In genomic region chr6:44667668-44668390, GRCh38 we compare ENCODE assay signal across 8 cellular contexts.
DNase-seq lines count a peak whose midpoint lies in the region; ATAC-seq and TF ChIP-seq lines count a peak whose summit lies in the region.

No MANE protein-coding gene starts in this region.

- H3K27ac Mint-ChIP-seq in immature natural killer cell: no peak overlapping the region

- ATAC-seq in HG03039 (IDR thresholded peaks at IDR 0.05; ENCODE audit: unreplicated experiment) (peak; percentile 51), HG02970 (IDR thresholded peaks at IDR 0.05; ENCODE audit: low FRiP score, unreplicated experiment) (no peak)

- peaks cover 0 to 13% (median 1%) of the 10 kb centered on the region in 3 donors for H3K27me3 Mint-ChIP-seq in immature natural killer cell (ENCODE audit: low read depth in 3 of 3)

- no peak overlapping the region for H3K4me3 Mint-ChIP-seq in immature natural killer cell

- peak; percentile 17 for DNase-seq in COLO668 (lab: John Stamatoyannopoulos, UW; ENCODE audit: unreplicated experiment)
- peak; percentile 26 for DNase-seq in activated CD4-positive, alpha-beta T cell treated with anti-CD3 and anti-CD28 coated beads, Interleukin-2, amount 50 U/mL, for 1 hour
- no peak for DNase-seq in fibroblast of the aortic adventitia (ENCODE audit: low read depth)
- peak; percentile 32 to 37 for DNase-seq in stimulated activated CD4-positive, alpha-beta T cell treated with anti-CD3 and anti-CD28 coated beads, Interleukin-2, amount 100 ng/mL, for 48 hours
- no peak for DNase-seq in NCI-H187 (lab: John Stamatoyannopoulos, UW)
- no peak for DNase-seq in immature natural killer cell

- TF ChIP-seq CTCF in fibroblast of the aortic adventitia (IDR thresholded peaks at IDR 0.05; ENCODE audit: insufficient read depth, low read length): peak; percentile 44

- H3K4me3 ChIP-seq in fibroblast of the aortic adventitia (ENCODE audit: low read depth, low read length): no peak overlapping the region

- H3K4me1 Mint-ChIP-seq in immature natural killer cell: no peaks in the 10 kb centered on the region

- H3K36me3 Mint-ChIP-seq in immature natural killer cell: peaks cover 0 to 3% (median 0%) of the 10 kb centered on the region in 3 donors

- H3K9me3 Mint-ChIP-seq in immature natural killer cell: no peaks in the 10 kb centered on the region

Comparison
In these comparisons a context has a peak if more than half of its experiments do, and no peak if none do; other contexts are left out.
1. DNase-seq: peak in COLO668 (single experiment), activated CD4-positive, alpha-beta T cell treated with anti-CD3 and anti-CD28 coated beads, Interleukin-2, amount 50 U/mL, for 1 hour (single experiment) and stimulated activated CD4-positive, alpha-beta T cell treated with anti-CD3 and anti-CD28 coated beads, Interleukin-2, amount 100 ng/mL, for 48 hours (2 of 2); none in fibroblast of the aortic adventitia (single experiment), NCI-H187 (0 of 2) and immature natural killer cell (0 of 3).